16 cellular contexts compared by ENCODE assay signal in the genomic region with DNA sequence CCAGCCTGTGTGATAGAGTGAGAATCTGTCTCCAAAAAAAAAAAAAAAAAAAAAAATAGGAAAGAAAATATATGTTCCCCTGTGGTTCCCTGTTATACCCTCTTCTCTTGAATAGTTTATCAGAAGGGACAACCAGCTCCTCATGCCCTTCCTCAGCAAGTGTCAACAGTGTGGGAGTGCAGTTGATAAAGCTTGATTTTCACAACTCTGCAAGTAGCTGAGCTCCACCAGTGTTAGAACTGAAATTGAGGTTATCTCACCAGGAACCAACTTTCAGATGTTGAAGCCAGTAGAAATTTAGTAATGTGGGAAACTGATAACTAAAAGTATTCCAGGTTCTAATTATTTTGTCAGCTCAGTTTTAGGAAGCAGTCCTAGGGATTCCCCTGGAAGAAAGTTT.
"Had no signal": no experiment of that assay in that cellular context is flagged by ENCODE, and none has a peak within 500 bp of the region (broad histone marks: within the 10 kb centered on the region; RNA-seq: fewer than 3 reads in every experiment).

No MANE protein-coding gene starts in this region.

- H3K27ac ChIP-seq: breast epithelium, heart left ventricle, parathyroid adenoma, skin epidermis, transverse colon had no signal

- H3K27me3 ChIP-seq: breast epithelium, heart left ventricle, transverse colon had no signal

- FAIRE-seq: frontal cortex had no signal

- H3K9me3 ChIP-seq: breast epithelium, transverse colon had no signal

- H3K4me3 Mint-ChIP-seq: T-helper 17 cell had no signal

- H3K4me1 ChIP-seq: breast epithelium, heart left ventricle, parathyroid adenoma, transverse colon had no signal

- DNase-seq: activated naive CD4-positive, alpha-beta T cell treated with Interleukin-2 at 50 U/mL for 16 hours; aorta; cerebellar nuclear complex; effector CD8-positive, alpha-beta T cell; heart left ventricle; left cardiac atrium; retina; stimulated activated CD4-positive, alpha-beta T cell treated with anti-CD3 and anti-CD28 coated beads, Interleukin-4, amount 100 ng/mL, for 4 hours; stimulated activated CD8-positive, alpha-beta memory T cell treated with anti-CD3 and anti-CD28 coated beads, Interleukin-4, amount 100 ng/mL, for 48 hours; stimulated activated naive CD4-positive, alpha-beta T cell treated with Interleukin-2 at 50 U/mL for 16 hours; T-helper 17 cell; transverse colon had no signal

- H3K36me3 ChIP-seq: breast epithelium, heart left ventricle, transverse colon had no signal

- ATAC-seq: heart left ventricle, T-helper 17 cell had no signal

- H3K9ac ChIP-seq: parathyroid adenoma had no signal

- H3K4me3 ChIP-seq: breast epithelium, heart left ventricle, skin epidermis, transverse colon had no signal

- H3K4me1 Mint-ChIP-seq: T-helper 17 cell had no signal

- H3K27ac Mint-ChIP-seq: T-helper 17 cell had no signal
